In genomic region chr9:89878687-89879086, GRCh38 we compare ENCODE assay signal across 10 cellular contexts.
DNase-seq lines count a peak whose midpoint lies in the region; ATAC-seq, FAIRE-seq and TF ChIP-seq lines count a peak whose summit lies in the region.
"Had no signal": no experiment of that assay in that cellular context is flagged by ENCODE, and none has a peak within 500 bp of the region (broad histone marks: within the 10 kb centered on the region; RNA-seq: fewer than 3 reads in every experiment).

No MANE protein-coding gene starts in this region.

- no peak overlapping the region for H3K4me3 ChIP-seq in GM12878
- H3K4me3 ChIP-seq in urinary bladder (ENCODE audit: low read depth, low read length): no peak overlapping the region

- peak; percentile 45 for DNase-seq in activated effector memory CD4-positive, alpha-beta T cell treated with anti-CD3 and anti-CD28 coated beads, Interleukin-2, amount 50 U/mL, for 16 hours
- DNase-seq in activated effector memory CD4-positive, alpha-beta T cell treated with Interleukin-2 at 50 U/mL for 16 hours: no peak
- DNase-seq in GM12878 (ENCODE audit: low read depth, low spot score) (no peak), mucosa of gallbladder (ENCODE audit: low spot score) (peak; percentile 27)
- DNase-seq in activated CD4-positive, alpha-beta T cell treated with anti-CD3 and anti-CD28 coated beads for 4 hours: no peak
- DNase-seq: NCI-H82 had no signal

- H3K4me1 ChIP-seq in GM12878 (ENCODE audit: control insufficient read depth, insufficient read depth, low read length) (no peaks in the 10 kb centered on the region), urinary bladder (ENCODE audit: insufficient read depth) (no peaks in the 10 kb centered on the region)

- 10% methylated on average over 6 of the region's 6 CpGs for WGBS in GM12878 (ENCODE audit: insufficient coverage, insufficient replicate concordance, low lambda C conversion rate, missing lambda C conversion rate)
- 72% methylated on average over 6 of the region's 6 CpGs for WGBS in urinary bladder

- BruUV-seq in GM12878 (replicated peaks; lab: Mats Ljungman, UMichigan): no TSS peak

- CTCF ChIA-PET in GM12878 (lab: Yijun Ruan, JAX): interaction anchor here (0.6 to 1.9 kb wide), 4 partner anchors 219 to 281 kb away, joined by 3 to 15 read pairs (median 6); no protein-coding TSS in a partner anchor

- SMC1A ChIA-PET in GM12878 (lab: Charles Lee; ENCODE audit: uncharacterized antibody, unreplicated experiment): interaction anchor here (1.3 to 2.0 kb wide), 3 partner anchors 271 to 278 kb away, joined by 3 to 7 read pairs (median 4); no protein-coding TSS in a partner anchor

- H3K79me2 ChIP-seq in GM12878 (ENCODE audit: control insufficient read depth, insufficient read depth, low read length): no peaks in the 10 kb centered on the region

- intact Hi-C loops in GM12878 (cut with micrococcal nuclease; ENCODE audit: unreplicated experiment): no loop called here

- no peak overlapping the region for H3K9ac ChIP-seq in GM12878 (ENCODE audit: control insufficient read depth, insufficient read depth, low read length)

- RAD21 ChIA-PET in GM12878 (lab: Charles Lee; ENCODE audit: unreplicated experiment): interaction anchor here (1.3 to 2.5 kb wide), 2 partner anchors 135 to 276 kb away, joined by 5 to 14 read pairs; no protein-coding TSS in a partner anchor

- H2AFZ ChIP-seq in GM12878 (ENCODE audit: control insufficient read depth, low read depth, low read length): no peak overlapping the region

- ATAC-seq in GM12878 (peak; percentile 22; the same call in 1 of the 3 replicates), GM18858 (IDR thresholded peaks at IDR 0.05; ENCODE audit: unreplicated experiment) (no peak), HG03139 (IDR thresholded peaks at IDR 0.05; ENCODE audit: unreplicated experiment) (no peak)
- ATAC-seq: WTC11 had no signal

- peaks cover 2 to 3% of the 10 kb centered on the region in 2 experiments; a peak in 3 of 4 replicates for H3K27me3 ChIP-seq in GM12878 (replicated peaks in 1 of 2; ENCODE audit: control insufficient read depth in 2 of 2, insufficient read depth in 2 of 2, low read length in 1 of 2)

- H3K36me3 ChIP-seq in GM12878 (ENCODE audit: control insufficient read depth in 2 of 2, insufficient read depth in 2 of 2, low read length in 1 of 2) (no peaks in the 10 kb centered on the region), urinary bladder (ENCODE audit: insufficient read depth) (no peaks in the 10 kb centered on the region)

- TF ChIP-seq CTCF in GM12878 (IDR thresholded peaks at IDR 0.05 in 2 of 3, conservative IDR thresholded peaks at IDR 0.05 in 1 of 3; ENCODE audit: control insufficient read depth in 2 of 3, extremely low read depth in 1 of 3, insufficient read depth in 1 of 3, low read depth in 3 of 3, low read length in 3 of 3): no peak

- no peak for FAIRE-seq in GM12878 (lab: Jason Lieb, UNC)

- in situ Hi-C loops in GM12878 (cut with MboI): no loop called here

- H3K4me2 ChIP-seq in GM12878 (ENCODE audit: control insufficient read depth, insufficient read depth): no peak overlapping the region

- no peaks in the 10 kb centered on the region for H4K20me1 ChIP-seq in GM12878 (ENCODE audit: control insufficient read depth, insufficient read depth)

- no peak for TF ChIP-seq POLR2A in GM12878 (IDR thresholded peaks at IDR 0.05; ENCODE audit: low read depth, low read length)

- no peak for TF ChIP-seq RAD21 in GM12878 (IDR thresholded peaks at IDR 0.05; ENCODE audit: insufficient read depth, low read depth, low read length)

- no peaks in the 10 kb centered on the region for H3K9me3 ChIP-seq in GM12878 (replicated peaks; ENCODE audit: control insufficient read depth, insufficient read depth, low read length)

- no peak for TF ChIP-seq EP300 in GM12878 (IDR thresholded peaks at IDR 0.05; ENCODE audit: borderline replicate concordance in 1 of 2, control insufficient read depth in 1 of 2, low read depth in 2 of 2, low read length in 2 of 2)

- H3K27ac ChIP-seq in GM12878 (ENCODE audit: control insufficient read depth, insufficient read depth) (no peak overlapping the region), urinary bladder (ENCODE audit: low read depth) (peak overlapping the region; percentile 24)

- POLR2A ChIA-PET in GM12878 (lab: Charles Lee): no interaction called here

TF ChIP-seq in GM12878, 131 proteins besides CTCF, POLR2A, EP300 and RAD21:
- no peak for TF ChIP-seq EZH2 (IDR thresholded peaks at IDR 0.05; ENCODE audit: borderline replicate concordance, control insufficient read depth, low read depth, low read length)
- TF ChIP-seq TCF7 (IDR thresholded peaks at IDR 0.05; ENCODE audit: borderline replicate concordance): no peak
- no peak for TF ChIP-seq ZNF207 (IDR thresholded peaks at IDR 0.05; ENCODE audit: borderline replicate concordance)
- no peak for TF ChIP-seq SMARCA5 (IDR thresholded peaks at IDR 0.05)
- TF ChIP-seq SIX5 (IDR thresholded peaks at IDR 0.05; ENCODE audit: low read depth, low read length, severe bottlenecking): no peak
- TF ChIP-seq, protein P1, sequence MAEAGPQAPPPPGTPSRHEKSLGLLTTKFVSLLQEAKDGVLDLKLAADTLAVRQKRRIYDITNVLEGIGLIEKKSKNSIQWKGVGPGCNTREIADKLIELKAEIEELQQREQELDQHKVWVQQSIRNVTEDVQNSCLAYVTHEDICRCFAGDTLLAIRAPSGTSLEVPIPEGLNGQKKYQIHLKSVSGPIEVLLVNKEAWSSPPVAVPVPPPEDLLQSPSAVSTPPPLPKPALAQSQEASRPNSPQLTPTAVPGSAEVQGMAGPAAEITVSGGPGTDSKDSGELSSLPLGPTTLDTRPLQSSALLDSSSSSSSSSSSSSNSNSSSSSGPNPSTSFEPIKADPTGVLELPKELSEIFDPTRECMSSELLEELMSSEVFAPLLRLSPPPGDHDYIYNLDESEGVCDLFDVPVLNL (IDR thresholded peaks at IDR 0.05; ENCODE audit: low read depth, low read length): no peak
- TF ChIP-seq, protein P2, sequence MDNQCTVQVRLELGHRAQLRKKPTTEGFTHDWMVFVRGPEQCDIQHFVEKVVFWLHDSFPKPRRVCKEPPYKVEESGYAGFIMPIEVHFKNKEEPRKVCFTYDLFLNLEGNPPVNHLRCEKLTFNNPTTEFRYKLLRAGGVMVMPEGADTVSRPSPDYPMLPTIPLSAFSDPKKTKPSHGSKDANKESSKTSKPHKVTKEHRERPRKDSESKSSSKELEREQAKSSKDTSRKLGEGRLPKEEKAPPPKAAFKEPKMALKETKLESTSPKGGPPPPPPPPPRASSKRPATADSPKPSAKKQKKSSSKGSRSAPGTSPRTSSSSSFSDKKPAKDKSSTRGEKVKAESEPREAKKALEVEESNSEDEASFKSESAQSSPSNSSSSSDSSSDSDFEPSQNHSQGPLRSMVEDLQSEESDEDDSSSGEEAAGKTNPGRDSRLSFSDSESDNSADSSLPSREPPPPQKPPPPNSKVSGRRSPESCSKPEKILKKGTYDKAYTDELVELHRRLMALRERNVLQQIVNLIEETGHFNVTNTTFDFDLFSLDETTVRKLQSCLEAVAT (IDR thresholded peaks at IDR 0.05): no peak
- TF ChIP-seq RAD51 (IDR thresholded peaks at IDR 0.05): no peak

Comparison
In these comparisons a context has a peak if more than half of its experiments do, and no peak if none do; other contexts are left out.
1. DNase-seq: peak in activated effector memory CD4-positive, alpha-beta T cell treated with anti-CD3 and anti-CD28 coated beads, Interleukin-2, amount 50 U/mL, for 16 hours (single experiment) and mucosa of gallbladder (single experiment); none in activated effector memory CD4-positive, alpha-beta T cell treated with Interleukin-2 at 50 U/mL for 16 hours (single experiment), GM12878 (single experiment) and activated CD4-positive, alpha-beta T cell treated with anti-CD3 and anti-CD28 coated beads for 4 hours (0 of 2).